Comparison of ENCODE assay signal across 7 cellular contexts in genomic region chr5:113293068-113293571, GRCh38.
DNase-seq lines count a peak whose midpoint lies in the region; ATAC-seq and TF ChIP-seq lines count a peak whose summit lies in the region.

No MANE protein-coding gene starts in this region.

- peak overlapping the region; percentile 97 for H3K23ac ChIP-seq in IMR-90 (ENCODE audit: low read depth, low read length)

- peak overlapping the region; percentile 63; the same call in 1 of the 2 replicates for H4K91ac ChIP-seq in IMR-90 (ENCODE audit: insufficient read depth, low read depth, low read length)

- CTCF ChIA-PET in IMR-90 (lab: Yijun Ruan, JAX), result interaction anchor here (1.1 kb wide), 1 partner anchor 225 kb away, joined by 3 read pairs; no protein-coding TSS in a partner anchor
- CTCF ChIA-PET in activated B cell treated with CpG ODN at 0.5 μM for 24 hours (lab: Charles Lee), result no interaction called here

- H2BK15ac ChIP-seq in IMR-90 (ENCODE audit: low read depth, low read length), result peak overlapping the region; percentile 15; the same call in 1 of the 3 replicates

- H3K79me2 ChIP-seq in smooth muscle cell (ENCODE audit: low read depth), result peaks cover 6% of the 10 kb centered on the region

- peaks cover 2% of the 10 kb centered on the region; the same call in 1 of the 2 replicates for H3K9me3 ChIP-seq in IMR-90 (ENCODE audit: control insufficient read depth, insufficient read depth, low read length)
- H3K9me3 ChIP-seq in right cardiac atrium (ENCODE audit: control insufficient read depth, low read length), result no peaks in the 10 kb centered on the region
- no peaks in the 10 kb centered on the region for H3K9me3 ChIP-seq in smooth muscle cell (replicated peaks; ENCODE audit: low read depth)

- no peak for TF ChIP-seq POLR2A in IMR-90 (IDR thresholded peaks at IDR 0.05; ENCODE audit: low read depth, low read length)

- POLR2A ChIA-PET in IMR-90 (lab: Charles Lee; ENCODE audit: unreplicated experiment), result interaction anchor here (0.5 kb wide), 1 partner anchor 128 kb away, joined by 3 read pairs; no protein-coding TSS in a partner anchor
- POLR2A ChIA-PET in activated B cell treated with CpG ODN at 0.5 μM for 24 hours (lab: Charles Lee), result no interaction called here

- peak overlapping the region; percentile 79 for H3K14ac ChIP-seq in IMR-90 (replicated peaks; ENCODE audit: low read depth, low read length)

- dilution Hi-C loops in IMR-90 (cut with HindIII; ENCODE audit: low sequenced_read_pairs, unreplicated experiment), result no loop called here

- H3K9ac ChIP-seq in IMR-90 (ENCODE audit: low read depth, low read length) (peak overlapping the region; percentile 75), smooth muscle cell (ENCODE audit: low read depth) (peak overlapping the region; percentile 61)

- WGBS in IMR-90 (ENCODE audit: extremely low coverage in 2 of 2, insufficient read length in 1 of 2), 2 experiments, result 3% methylated on average over 5 of the region's 8 CpGs; no CpG with 5 or more reads in 1 of the 2 experiments
- 8% methylated on average over 8 of the region's 8 CpGs for WGBS in right cardiac atrium
- 11% methylated on average over 8 of the region's 8 CpGs for WGBS in smooth muscle cell (ENCODE audit: low lambda C conversion rate)

- DNase-seq in IMR-90 (peak; percentile 28), activated B cell treated with CpG ODN at 0.5 μM for 24 hours (no peak), right cardiac atrium (no peak), smooth muscle cell (lab: John Stamatoyannopoulos, UW; ENCODE audit: unreplicated experiment) (no peak), NCI-H187 (lab: John Stamatoyannopoulos, UW) (no peak), NCI-H1048 (lab: John Stamatoyannopoulos, UW) (no peak), EL (no peak)

- H3K79me1 ChIP-seq in IMR-90 (ENCODE audit: low read depth in 1 of 2, low read length in 2 of 2), result peaks cover 18 to 36% of the 10 kb centered on the region in 2 experiments

- ATAC-seq in IMR-90 (ENCODE audit: low read depth) (no peak), activated B cell treated with CpG ODN at 0.5 μM for 24 hours (ENCODE audit: low read depth) (no peak), right cardiac atrium (no peak)

- H3K9me3 Mint-ChIP-seq in activated B cell treated with CpG ODN at 0.5 μM for 24 hours, result no peaks in the 10 kb centered on the region

- no peak overlapping the region for H2BK5ac ChIP-seq in IMR-90 (ENCODE audit: low read depth, low read length, poor library complexity, severe bottlenecking)

- peaks cover 8% of the 10 kb centered on the region; the same call in 1 of the 2 replicates for H3K4me1 ChIP-seq in IMR-90 (ENCODE audit: control insufficient read depth, insufficient read depth, low read length)
- peaks cover 16% of the 10 kb centered on the region for H3K4me1 ChIP-seq in right cardiac atrium (ENCODE audit: control insufficient read depth, insufficient read depth, low read length)
- H3K4me1 ChIP-seq in smooth muscle cell (ENCODE audit: low read depth), result peaks cover 11% of the 10 kb centered on the region

- H3K36me3 ChIP-seq in IMR-90 (ENCODE audit: control insufficient read depth, insufficient read depth, low read length) (no peaks in the 10 kb centered on the region), smooth muscle cell (ENCODE audit: low read depth) (no peaks in the 10 kb centered on the region)

- H4K5ac ChIP-seq in IMR-90 (ENCODE audit: low read depth, low read length), result no peak overlapping the region

- H3K4ac ChIP-seq in IMR-90 (ENCODE audit: low read depth, low read length), result peak overlapping the region; percentile 66; the same call in 1 of the 2 replicates

- H3K36me3 Mint-ChIP-seq in activated B cell treated with CpG ODN at 0.5 μM for 24 hours (ENCODE audit: low read depth), result no peaks in the 10 kb centered on the region

- intact Hi-C loops in IMR-90 (cut with micrococcal nuclease) (loop anchor here (5.0 to 10.0 kb wide), 4 partner anchors 41 to 261 kb away; no protein-coding TSS in a partner anchor), activated B cell treated with CpG ODN at 0.5 μM for 24 hours (cut with micrococcal nuclease) (no loop called here), right cardiac atrium (cut with DNase I) (loop anchor here (5.0 to 10.0 kb wide), 5 partner anchors 76 to 206 kb away; no protein-coding TSS in a partner anchor)

- TF ChIP-seq CTCF in IMR-90 (conservative IDR thresholded peaks at IDR 0.05; ENCODE audit: low read depth, low read length) (no peak), activated B cell treated with CpG ODN at 0.5 μM for 24 hours (IDR thresholded peaks at IDR 0.05) (no peak), smooth muscle cell (IDR thresholded peaks at IDR 0.05; ENCODE audit: borderline replicate concordance, insufficient read depth, poor library complexity, severe bottlenecking) (no peak)

- no peaks in the 10 kb centered on the region for H3K27me3 ChIP-seq in IMR-90 (ENCODE audit: control insufficient read depth, insufficient read depth, low read length)
- H3K27me3 ChIP-seq in right cardiac atrium (ENCODE audit: control insufficient read depth, insufficient read depth), result no peaks in the 10 kb centered on the region
- no peaks in the 10 kb centered on the region for H3K27me3 ChIP-seq in smooth muscle cell (ENCODE audit: low read depth)

- BruUV-seq in IMR-90 (replicated peaks; lab: Mats Ljungman, UMichigan), result no TSS peak

- H3K27me3 Mint-ChIP-seq in activated B cell treated with CpG ODN at 0.5 μM for 24 hours, result peaks cover 53% of the 10 kb centered on the region

- no peaks in the 10 kb centered on the region for H3F3A ChIP-seq in smooth muscle cell (ENCODE audit: low read depth)

- H3K18ac ChIP-seq in IMR-90 (ENCODE audit: low read depth, low read length), result peak overlapping the region; percentile 89; the same call in 1 of the 2 replicates

- TF ChIP-seq RAD21 in IMR-90 (IDR thresholded peaks at IDR 0.05; ENCODE audit: low read length), result no peak

- peak overlapping the region; percentile 86 for H3K4me3 Mint-ChIP-seq in activated B cell treated with CpG ODN at 0.5 μM for 24 hours

- peaks cover 22% of the 10 kb centered on the region for H3K4me1 Mint-ChIP-seq in activated B cell treated with CpG ODN at 0.5 μM for 24 hours

- peak overlapping the region; percentile 8 to 15; a peak in 3 of 4 replicates for H4K8ac ChIP-seq in IMR-90 (ENCODE audit: low read depth in 2 of 2, low read length in 2 of 2)

- H2BK120ac ChIP-seq in IMR-90 (ENCODE audit: low read depth, low read length), result no peak overlapping the region; the same call in 1 of the 2 replicates

- H3K9me1 ChIP-seq in IMR-90 (ENCODE audit: insufficient read depth, low read length), result no peaks in the 10 kb centered on the region

- H2BK20ac ChIP-seq in IMR-90 (ENCODE audit: low read depth, low read length), result no peak overlapping the region

- peak overlapping the region; percentile 51 for H2AK9ac ChIP-seq in IMR-90 (replicated peaks; ENCODE audit: low read depth, low read length, poor library complexity)

- peak overlapping the region; percentile 87; the same call in 1 of the 2 replicates for H3K27ac ChIP-seq in IMR-90 (ENCODE audit: insufficient read depth, low read length)
- H3K27ac ChIP-seq in right cardiac atrium (ENCODE audit: low read length), result no peak overlapping the region
- H3K27ac ChIP-seq in smooth muscle cell (ENCODE audit: low read depth), result no peak overlapping the region

- H3K4me3 ChIP-seq in IMR-90 (ENCODE audit: insufficient read depth, low read depth, low read length), result peak overlapping the region; percentile 91
- H3K4me3 ChIP-seq in right cardiac atrium (ENCODE audit: low read length), result peak overlapping the region; percentile 72
- peak overlapping the region; percentile 82 for H3K4me3 ChIP-seq in smooth muscle cell

- peak overlapping the region; percentile 91 for H2AFZ ChIP-seq in IMR-90 (replicated peaks; ENCODE audit: low read length, poor library complexity)
- H2AFZ ChIP-seq in smooth muscle cell (ENCODE audit: low read depth), result no peak overlapping the region

- in situ Hi-C loops in IMR-90 (cut with MboI; ENCODE audit: low sequenced_read_pairs), result no loop called here

- H3K4me2 ChIP-seq in IMR-90 (ENCODE audit: low read depth, low read length) (peak overlapping the region; percentile 96), smooth muscle cell (peak overlapping the region; percentile 85)

- H4K20me1 ChIP-seq in IMR-90 (ENCODE audit: insufficient read depth, low read length), result peaks cover 40% of the 10 kb centered on the region
- peaks cover 51% of the 10 kb centered on the region for H4K20me1 ChIP-seq in smooth muscle cell (ENCODE audit: low read depth)

- peak overlapping the region; percentile 57; the same call in 1 of the 2 replicates for H2AK5ac ChIP-seq in IMR-90 (ENCODE audit: low read depth, low read length)

- peak overlapping the region; percentile 37 for H3K56ac ChIP-seq in IMR-90 (ENCODE audit: extremely low read depth, insufficient read depth, low read length)

- H3K27ac Mint-ChIP-seq in activated B cell treated with CpG ODN at 0.5 μM for 24 hours, result no peak overlapping the region

TF ChIP-seq in IMR-90, 13 proteins besides CTCF, POLR2A, EP300 and RAD21 (continues in another document):
- TF ChIP-seq ELK1 (IDR thresholded peaks at IDR 0.05; ENCODE audit: borderline replicate concordance, low read depth, low read length) (no peak), MXI1 (IDR thresholded peaks at IDR 0.05; ENCODE audit: borderline replicate concordance, low read depth, low read length) (no peak), MAZ (IDR thresholded peaks at IDR 0.05; ENCODE audit: borderline replicate concordance, low read depth, low read length) (no peak), NFE2L2 (IDR thresholded peaks at IDR 0.05; ENCODE audit: low read depth, low read length) (no peak), USF2 (IDR thresholded peaks at IDR 0.05; ENCODE audit: low read depth, low read length) (no peak), FOS (IDR thresholded peaks at IDR 0.05; ENCODE audit: low read depth, low read length) (no peak), RCOR1 (IDR thresholded peaks at IDR 0.05; ENCODE audit: insufficient replicate concordance, low read length) (no peak), CEBPB (IDR thresholded peaks at IDR 0.05; ENCODE audit: low read depth, low read length) (no peak), MAFK (IDR thresholded peaks at IDR 0.05; ENCODE audit: low read depth, low read length) (no peak)
